Comparison of ENCODE assay signal across 8 cellular contexts in genomic region chr3:170410428-170411029, GRCh38. TPM values are rescaled to one million over a fixed set of nuclear protein-coding genes. Genes with fewer than 3 reads are reported as not detected.
DNase-seq lines count a peak whose midpoint lies in the region; ATAC-seq and TF ChIP-seq lines count a peak whose summit lies in the region.

No MANE protein-coding gene starts in this region.

- H3K4me3 ChIP-seq in stomach = no peak overlapping the region

- H3K9me3 Mint-ChIP-seq in activated naive CD4-positive, alpha-beta T cell treated with anti-CD3 and anti-CD28 coated beads for 36 hours = no peaks in the 10 kb centered on the region

- ATAC-seq in GM21423 (IDR thresholded peaks at IDR 0.05; ENCODE audit: unreplicated experiment) = no peak

- no peak for TF ChIP-seq POLR2A in erythroblast (IDR thresholded peaks at IDR 0.05; ENCODE audit: low read length)
- TF ChIP-seq POLR2A in stomach (IDR thresholded peaks at IDR 0.05) = no peak

- H3K4me1 ChIP-seq in stomach = no peaks in the 10 kb centered on the region

- peak in 5 of 7 experiments; percentile 24 to 54 (median 48) for TF ChIP-seq CTCF in stomach (IDR thresholded peaks at IDR 0.05)

- no peak overlapping the region for H3K4me3 Mint-ChIP-seq in activated naive CD4-positive, alpha-beta T cell treated with anti-CD3 and anti-CD28 coated beads for 36 hours

- no peaks in the 10 kb centered on the region for H3K36me3 ChIP-seq in stomach

- no peak overlapping the region for H3K27ac ChIP-seq in stomach

- no peak overlapping the region for H3K27ac Mint-ChIP-seq in activated naive CD4-positive, alpha-beta T cell treated with anti-CD3 and anti-CD28 coated beads for 36 hours

- 41 to 52% (median 49%) methylated on average over 4 of the region's 4 CpGs for WGBS in stomach, 5 donors

- H3K36me3 Mint-ChIP-seq in activated naive CD4-positive, alpha-beta T cell treated with anti-CD3 and anti-CD28 coated beads for 36 hours (ENCODE audit: low read depth) = no peaks in the 10 kb centered on the region

- H3K27me3 Mint-ChIP-seq in activated naive CD4-positive, alpha-beta T cell treated with anti-CD3 and anti-CD28 coated beads for 36 hours (ENCODE audit: low read depth) = no peaks in the 10 kb centered on the region

- no peaks in the 10 kb centered on the region for H3K4me1 Mint-ChIP-seq in activated naive CD4-positive, alpha-beta T cell treated with anti-CD3 and anti-CD28 coated beads for 36 hours (ENCODE audit: low read depth)

- H3K27me3 ChIP-seq in stomach = no peaks in the 10 kb centered on the region

- intact Hi-C loops in activated naive CD4-positive, alpha-beta T cell treated with anti-CD3 and anti-CD28 coated beads for 36 hours (cut with micrococcal nuclease) = loop anchor here (1.0 to 5.0 kb wide), 5 partner anchors 100 to 1362 kb away; partner anchors contain the start of gene GPR160
- intact Hi-C loops in stomach (cut with DNase I; ENCODE audit: low total_unique reads) = loop anchor here (10.0 kb wide), 2 partner anchors 96 to 284 kb away; no protein-coding TSS in a partner anchor

- DNase-seq in activated naive CD4-positive, alpha-beta T cell treated with anti-CD3 and anti-CD28 coated beads for 36 hours = peak; percentile 16
- no peak for DNase-seq in activated naive CD4-positive, alpha-beta T cell treated with Interleukin-2 at 50 U/mL for 16 hours
- DNase-seq in NCI-H82 treated with DMSO at 0.1 percent for 48 hours (lab: John Stamatoyannopoulos, UW; ENCODE audit: unreplicated experiment) (peak; percentile 18), erythroblast (lab: John Stamatoyannopoulos, UW) (peak; percentile 48 to 57), stomach (no peak), amniotic stem cell (lab: John Stamatoyannopoulos, UW) (no peak)
- no peak for DNase-seq in activated CD4-positive, alpha-beta T cell treated with anti-CD3 and anti-CD28 coated beads for 1 hour

- H3K9me3 ChIP-seq in stomach = no peaks in the 10 kb centered on the region

- CTCF ChIA-PET in activated naive CD4-positive, alpha-beta T cell treated with anti-CD3 and anti-CD28 coated beads for 36 hours (lab: Charles Lee) = interaction anchor here (0.6 to 10.1 kb wide), 15 partner anchors 8 to 647 kb away, joined by 3 to 141 read pairs (median 3); partner anchors contain the start of gene CLDN11

- TF ChIP-seq EP300 in stomach (IDR thresholded peaks at IDR 0.05) = no peak

RNA-seq across cellular contexts. Expression of gene CLDN11, which starts 8.1 kb away (rescaled TPM):
- total RNA-seq in activated naive CD4-positive, alpha-beta T cell treated with anti-CD3 and anti-CD28 coated beads for 36 hours = not detected
- 10 to 100 TPM in 2 of 5 donors, 1 to 10 TPM in 1, not detected in 2; 7.0 to 13.0 (median 11.9) TPM for total RNA-seq in stomach
- polyA plus RNA-seq in stomach = 1 to 10 TPM in 2 of 3 donors, under 1 TPM in 1; 1.00 to 1.7 (median 1.3) TPM

RNA-seq across cellular contexts. Expression of gene SKIL, which starts 53.0 kb away (rescaled TPM):
- 10 to 100 TPM; 16.3 to 17.5 TPM for total RNA-seq in activated naive CD4-positive, alpha-beta T cell treated with anti-CD3 and anti-CD28 coated beads for 36 hours
- 100 to 1,000 TPM in 1 of 5 donors, 10 to 100 TPM in 4; 33.6 to 107 (median 51.8) TPM for total RNA-seq in stomach
- 10 to 100 TPM in 1 of 3 donors, 1 to 10 TPM in 2; 6.3 to 12.8 (median 9.8) TPM for polyA plus RNA-seq in stomach

Comparison
In these comparisons a context has a peak if more than half of its experiments do, and no peak if none do; other contexts are left out.
1. DNase-seq: peak in activated naive CD4-positive, alpha-beta T cell treated with anti-CD3 and anti-CD28 coated beads for 36 hours (single experiment), NCI-H82 treated with DMSO at 0.1 percent for 48 hours (single experiment) and erythroblast (2 of 2); none in activated naive CD4-positive, alpha-beta T cell treated with Interleukin-2 at 50 U/mL for 16 hours (single experiment), stomach (single experiment), activated CD4-positive, alpha-beta T cell treated with anti-CD3 and anti-CD28 coated beads for 1 hour (single experiment) and amniotic stem cell (single experiment).